ENCODE assay signal across 12 cellular contexts in genomic region chr11:35223429-35223828, GRCh38.
A peak's percentile ranks its signal among the peaks of the same experiment; 100 is the strongest.
DNase-seq lines count a peak whose midpoint lies in the region; ATAC-seq and TF ChIP-seq lines count a peak whose summit lies in the region.
"Had no signal": no experiment of that assay in that cellular context is flagged by ENCODE, and none has a peak within 500 bp of the region (broad histone marks: within the 10 kb centered on the region; RNA-seq: fewer than 3 reads in every experiment).

No MANE protein-coding gene starts in this region.

- CTCF ChIA-PET in SK-N-SH (lab: Yijun Ruan, JAX) = interaction anchor here (0.6 to 3.3 kb wide), 7 partner anchors 10 to 225 kb away, joined by 3 to 18 read pairs (median 4); no protein-coding TSS in a partner anchor

- intact Hi-C loops in activated T-helper 1 cell treated with anti-CD3 and anti-CD28 coated beads, Interleukin-12 subunit alpha, Interleukin-12 subunit beta, Interleukin-2, Interleukin-4 antibody, amounts not matched to agents 30 ng/mL and 10 ng/mL and 1 ng/mL, durations not matched to agents 14 hours and 24 hours and 36 hours (cut with micrococcal nuclease) = loop anchor here (2.0 kb wide), 1 partner anchor 15 kb away; no protein-coding TSS in a partner anchor

- H3K4me1 ChIP-seq in SK-N-SH (ENCODE audit: control insufficient read depth in 1 of 2, insufficient read depth in 2 of 2, low read depth in 1 of 2, low read length in 1 of 2) = peaks cover 14 to 34% of the 10 kb centered on the region in 2 experiments
- H3K4me1 ChIP-seq in thoracic aorta (ENCODE audit: control insufficient read depth in 1 of 2, low read depth in 2 of 2) = peaks cover 3 to 19% of the 10 kb centered on the region in 2 donors
- H3K4me1 ChIP-seq: BLaER1 had no signal

- no peaks in the 10 kb centered on the region for H3K9me3 ChIP-seq in SK-N-SH
- H3K9me3 ChIP-seq in thoracic aorta = no peaks in the 10 kb centered on the region
- H3K9me3 ChIP-seq: BLaER1 had no signal

- H3F3A ChIP-seq in SK-N-SH (replicated peaks; ENCODE audit: insufficient read depth) = peaks cover 43% of the 10 kb centered on the region

- H3K4me3 ChIP-seq in SK-N-SH (ENCODE audit: low read depth in 2 of 2, low read length in 1 of 2) (no peak overlapping the region; a peak in 1 of 4 replicates), thoracic aorta (no peak overlapping the region)
- H3K4me3 ChIP-seq: BLaER1 had no signal

- TF ChIP-seq EP300 in SK-N-SH (IDR thresholded peaks at IDR 0.05; ENCODE audit: borderline replicate concordance in 1 of 2, low read depth in 1 of 2, low read length in 1 of 2) = peak; percentile 56 to 81; a peak in 1 of 4 replicates

- H3K4me3 Mint-ChIP-seq in activated naive CD4-positive, alpha-beta T cell treated with anti-CD3 and anti-CD28 coated beads, Interleukin-2, amount 50 U/mL, for 24 hours = no peak overlapping the region
- H3K4me3 Mint-ChIP-seq in glutamatergic neuron (ENCODE audit: unreplicated experiment) = no peak overlapping the region
- no peak overlapping the region for H3K4me3 Mint-ChIP-seq in activated T-helper 1 cell treated with anti-CD3 and anti-CD28 coated beads, Interleukin-12 subunit alpha, Interleukin-12 subunit beta, Interleukin-2, Interleukin-4 antibody, amounts not matched to agents 30 ng/mL and 10 ng/mL and 1 ng/mL, durations not matched to agents 14 hours and 24 hours and 36 hours

- POLR2A ChIA-PET in SK-N-SH (lab: Yijun Ruan, JAX) = interaction anchor here (0.8 kb wide), 1 partner anchor 308 kb away, joined by 3 read pairs; no protein-coding TSS in a partner anchor

- H3K9me3 Mint-ChIP-seq in activated naive CD4-positive, alpha-beta T cell treated with anti-CD3 and anti-CD28 coated beads, Interleukin-2, amount 50 U/mL, for 24 hours = no peaks in the 10 kb centered on the region
- no peaks in the 10 kb centered on the region for H3K9me3 Mint-ChIP-seq in glutamatergic neuron (ENCODE audit: unreplicated experiment)
- no peaks in the 10 kb centered on the region for H3K9me3 Mint-ChIP-seq in activated T-helper 1 cell treated with anti-CD3 and anti-CD28 coated beads, Interleukin-12 subunit alpha, Interleukin-12 subunit beta, Interleukin-2, Interleukin-4 antibody, amounts not matched to agents 30 ng/mL and 10 ng/mL and 1 ng/mL, durations not matched to agents 14 hours and 24 hours and 36 hours

- no peak overlapping the region for H2AFZ ChIP-seq in SK-N-SH (ENCODE audit: low read depth)

- H3K27me3 ChIP-seq in SK-N-SH (ENCODE audit: insufficient read depth) (no peaks in the 10 kb centered on the region), thoracic aorta (replicated peaks; ENCODE audit: insufficient read depth) (no peaks in the 10 kb centered on the region)
- H3K27me3 ChIP-seq: BLaER1 had no signal

- no peaks in the 10 kb centered on the region for H4K20me1 ChIP-seq in SK-N-SH (ENCODE audit: insufficient read depth)
- H4K20me1 ChIP-seq: BLaER1 had no signal

- peak overlapping the region; percentile 63 to 90 for H3K27ac ChIP-seq in SK-N-SH (ENCODE audit: low read depth in 2 of 2, low read length in 1 of 2)
- peak overlapping the region; percentile 15 to 27 for H3K27ac ChIP-seq in thoracic aorta
- H3K27ac ChIP-seq: BLaER1 had no signal

- peaks cover 57% of the 10 kb centered on the region for H3K36me3 Mint-ChIP-seq in activated naive CD4-positive, alpha-beta T cell treated with anti-CD3 and anti-CD28 coated beads, Interleukin-2, amount 50 U/mL, for 24 hours
- no peaks in the 10 kb centered on the region for H3K36me3 Mint-ChIP-seq in glutamatergic neuron (ENCODE audit: unreplicated experiment)
- H3K36me3 Mint-ChIP-seq in activated T-helper 1 cell treated with anti-CD3 and anti-CD28 coated beads, Interleukin-12 subunit alpha, Interleukin-12 subunit beta, Interleukin-2, Interleukin-4 antibody, amounts not matched to agents 30 ng/mL and 10 ng/mL and 1 ng/mL, durations not matched to agents 14 hours and 24 hours and 36 hours (ENCODE audit: low read depth) = peaks cover 78% of the 10 kb centered on the region

- WGBS in SK-N-SH (ENCODE audit: low lambda C conversion rate) = 46% methylated on average over 8 of the region's 8 CpGs

- peak; percentile 40; the same call in 1 of the 2 replicates for TF ChIP-seq RAD21 in SK-N-SH (IDR thresholded peaks at IDR 0.05; ENCODE audit: low read length)

- ATAC-seq in thoracic aorta (ENCODE audit: insufficient number of reproducible peaks, low FRiP score, low read depth) = no peak
- no peak for ATAC-seq in GM18867 (IDR thresholded peaks at IDR 0.05; ENCODE audit: unreplicated experiment)

- DNase-seq in activated naive CD4-positive, alpha-beta T cell treated with anti-CD3 and anti-CD28 coated beads, Interleukin-2, amount 50 U/mL, for 16 hours = no peak
- DNase-seq in SK-N-SH = peak; percentile 81
- peak; percentile 53 for DNase-seq in glutamatergic neuron
- DNase-seq in thoracic aorta (ENCODE audit: low spot score) = no peak
- DNase-seq in stimulated activated CD8-positive, alpha-beta memory T cell treated with anti-CD3 and anti-CD28 coated beads, Interleukin-4, amount 100 ng/mL, for 48 hours = no peak
- no peak for DNase-seq in activated T-helper 1 cell treated with anti-CD3 and anti-CD28 coated beads, Interleukin-12 subunit alpha, Interleukin-12 subunit beta, Interleukin-2, Interleukin-4 antibody, amounts not matched to agents 30 ng/mL and 10 ng/mL and 1 ng/mL, durations not matched to agents 14 hours and 24 hours and 36 hours (ENCODE audit: low spot score)
- DNase-seq: kidney glomerular epithelial cell, MV-4-11, OCI-M1 had no signal

- H3K27ac Mint-ChIP-seq in activated naive CD4-positive, alpha-beta T cell treated with anti-CD3 and anti-CD28 coated beads, Interleukin-2, amount 50 U/mL, for 24 hours = peak overlapping the region; percentile 30
- peak overlapping the region; percentile 6 for H3K27ac Mint-ChIP-seq in glutamatergic neuron (ENCODE audit: unreplicated experiment)
- no peak overlapping the region for H3K27ac Mint-ChIP-seq in activated T-helper 1 cell treated with anti-CD3 and anti-CD28 coated beads, Interleukin-12 subunit alpha, Interleukin-12 subunit beta, Interleukin-2, Interleukin-4 antibody, amounts not matched to agents 30 ng/mL and 10 ng/mL and 1 ng/mL, durations not matched to agents 14 hours and 24 hours and 36 hours

- TF ChIP-seq CTCF in SK-N-SH (IDR thresholded peaks at IDR 0.05) = no peak
- TF ChIP-seq CTCF in glutamatergic neuron (IDR thresholded peaks at IDR 0.05; ENCODE audit: partially characterized antibody, unreplicated experiment) = no peak
- TF ChIP-seq CTCF in thoracic aorta (IDR thresholded peaks at IDR 0.05) = no peak

- H3K4me2 ChIP-seq in SK-N-SH = no peak overlapping the region
- H3K4me2 ChIP-seq: BLaER1 had no signal

- peaks cover 11% of the 10 kb centered on the region; the same call in 1 of the 2 replicates for H3K79me2 ChIP-seq in SK-N-SH (ENCODE audit: insufficient read depth)

- H3K36me3 ChIP-seq in SK-N-SH (replicated peaks in 1 of 2; ENCODE audit: control insufficient read depth in 1 of 2, insufficient read depth in 2 of 2, low read length in 1 of 2) = peaks cover 17 to 89% of the 10 kb centered on the region in 2 experiments
- peaks cover 43% of the 10 kb centered on the region for H3K36me3 ChIP-seq in thoracic aorta

- peak overlapping the region; percentile 30; the same call in 1 of the 2 replicates for H3K9ac ChIP-seq in SK-N-SH
- H3K9ac ChIP-seq: BLaER1 had no signal

- H3K4me1 Mint-ChIP-seq in activated naive CD4-positive, alpha-beta T cell treated with anti-CD3 and anti-CD28 coated beads, Interleukin-2, amount 50 U/mL, for 24 hours = peaks cover 26% of the 10 kb centered on the region
- H3K4me1 Mint-ChIP-seq in glutamatergic neuron (ENCODE audit: low read depth, unreplicated experiment) = peaks cover 3% of the 10 kb centered on the region
- peaks cover 12% of the 10 kb centered on the region for H3K4me1 Mint-ChIP-seq in activated T-helper 1 cell treated with anti-CD3 and anti-CD28 coated beads, Interleukin-12 subunit alpha, Interleukin-12 subunit beta, Interleukin-2, Interleukin-4 antibody, amounts not matched to agents 30 ng/mL and 10 ng/mL and 1 ng/mL, durations not matched to agents 14 hours and 24 hours and 36 hours (ENCODE audit: low read depth)

- H3K27me3 Mint-ChIP-seq in activated naive CD4-positive, alpha-beta T cell treated with anti-CD3 and anti-CD28 coated beads, Interleukin-2, amount 50 U/mL, for 24 hours = no peaks in the 10 kb centered on the region
- H3K27me3 Mint-ChIP-seq in glutamatergic neuron (ENCODE audit: unreplicated experiment) = no peaks in the 10 kb centered on the region
- H3K27me3 Mint-ChIP-seq in activated T-helper 1 cell treated with anti-CD3 and anti-CD28 coated beads, Interleukin-12 subunit alpha, Interleukin-12 subunit beta, Interleukin-2, Interleukin-4 antibody, amounts not matched to agents 30 ng/mL and 10 ng/mL and 1 ng/mL, durations not matched to agents 14 hours and 24 hours and 36 hours (ENCODE audit: insufficient read depth) = no peaks in the 10 kb centered on the region

- no peaks in the 10 kb centered on the region for H3K9me2 ChIP-seq in SK-N-SH

TF ChIP-seq in SK-N-SH, 30 proteins besides CTCF, POLR2A, EP300 and RAD21 (continues in another document):
- TF ChIP-seq, protein P1, sequence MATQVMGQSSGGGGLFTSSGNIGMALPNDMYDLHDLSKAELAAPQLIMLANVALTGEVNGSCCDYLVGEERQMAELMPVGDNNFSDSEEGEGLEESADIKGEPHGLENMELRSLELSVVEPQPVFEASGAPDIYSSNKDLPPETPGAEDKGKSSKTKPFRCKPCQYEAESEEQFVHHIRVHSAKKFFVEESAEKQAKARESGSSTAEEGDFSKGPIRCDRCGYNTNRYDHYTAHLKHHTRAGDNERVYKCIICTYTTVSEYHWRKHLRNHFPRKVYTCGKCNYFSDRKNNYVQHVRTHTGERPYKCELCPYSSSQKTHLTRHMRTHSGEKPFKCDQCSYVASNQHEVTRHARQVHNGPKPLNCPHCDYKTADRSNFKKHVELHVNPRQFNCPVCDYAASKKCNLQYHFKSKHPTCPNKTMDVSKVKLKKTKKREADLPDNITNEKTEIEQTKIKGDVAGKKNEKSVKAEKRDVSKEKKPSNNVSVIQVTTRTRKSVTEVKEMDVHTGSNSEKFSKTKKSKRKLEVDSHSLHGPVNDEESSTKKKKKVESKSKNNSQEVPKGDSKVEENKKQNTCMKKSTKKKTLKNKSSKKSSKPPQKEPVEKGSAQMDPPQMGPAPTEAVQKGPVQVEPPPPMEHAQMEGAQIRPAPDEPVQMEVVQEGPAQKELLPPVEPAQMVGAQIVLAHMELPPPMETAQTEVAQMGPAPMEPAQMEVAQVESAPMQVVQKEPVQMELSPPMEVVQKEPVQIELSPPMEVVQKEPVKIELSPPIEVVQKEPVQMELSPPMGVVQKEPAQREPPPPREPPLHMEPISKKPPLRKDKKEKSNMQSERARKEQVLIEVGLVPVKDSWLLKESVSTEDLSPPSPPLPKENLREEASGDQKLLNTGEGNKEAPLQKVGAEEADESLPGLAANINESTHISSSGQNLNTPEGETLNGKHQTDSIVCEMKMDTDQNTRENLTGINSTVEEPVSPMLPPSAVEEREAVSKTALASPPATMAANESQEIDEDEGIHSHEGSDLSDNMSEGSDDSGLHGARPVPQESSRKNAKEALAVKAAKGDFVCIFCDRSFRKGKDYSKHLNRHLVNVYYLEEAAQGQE (IDR thresholded peaks at IDR 0.05; ENCODE audit: low read depth, low read length) = no peak
- no peak for TF ChIP-seq YY1 (IDR thresholded peaks at IDR 0.05; ENCODE audit: low read depth)
- TF ChIP-seq MEF2A (IDR thresholded peaks at IDR 0.05; ENCODE audit: borderline replicate concordance, low read depth) = no peak
- TF ChIP-seq CHD2 (IDR thresholded peaks at IDR 0.05; ENCODE audit: low read length, partially characterized antibody) = peak; percentile 71

Comparison
In these comparisons a context has a peak if more than half of its experiments do, and no peak if none do; other contexts are left out.
1. DNase-seq: peak in SK-N-SH (single experiment) and glutamatergic neuron (single experiment); none in activated naive CD4-positive, alpha-beta T cell treated with anti-CD3 and anti-CD28 coated beads, Interleukin-2, amount 50 U/mL, for 16 hours (single experiment), thoracic aorta (single experiment), stimulated activated CD8-positive, alpha-beta memory T cell treated with anti-CD3 and anti-CD28 coated beads, Interleukin-4, amount 100 ng/mL, for 48 hours (single experiment) and activated T-helper 1 cell treated with anti-CD3 and anti-CD28 coated beads, Interleukin-12 subunit alpha, Interleukin-12 subunit beta, Interleukin-2, Interleukin-4 antibody, amounts not matched to agents 30 ng/mL and 10 ng/mL and 1 ng/mL, durations not matched to agents 14 hours and 24 hours and 36 hours (single experiment).